Comparison of ENCODE assay signal across 19 cellular contexts in genomic region chr7:129887865-129888264, GRCh38.
DNase-seq lines count a peak whose midpoint lies in the region; ATAC-seq and TF ChIP-seq lines count a peak whose summit lies in the region.
"Had no signal": no experiment of that assay in that cellular context is flagged by ENCODE, and none has a peak within 500 bp of the region (broad histone marks: within the 10 kb centered on the region; RNA-seq: fewer than 3 reads in every experiment).

No MANE protein-coding gene starts in this region.

- no peak overlapping the region for H2AFZ ChIP-seq in GM23338

- peaks cover 14% of the 10 kb centered on the region; the same call in 1 of the 2 replicates for H4K20me1 ChIP-seq in GM23338 (replicated peaks; ENCODE audit: insufficient read depth)

- H3K79me2 ChIP-seq in GM23338 (replicated peaks; ENCODE audit: insufficient read depth) = peaks cover 77% of the 10 kb centered on the region

- H3K4me3 ChIP-seq in GM23338 (no peak overlapping the region), psoas muscle (no peak overlapping the region)

- no peak overlapping the region for H3K4me2 ChIP-seq in GM23338

- TF ChIP-seq CTCF in GM23338 (conservative IDR thresholded peaks at IDR 0.05; ENCODE audit: low read depth in 2 of 2) = no peak
- no peak for TF ChIP-seq CTCF in psoas muscle (IDR thresholded peaks at IDR 0.05)

- H3K27me3 ChIP-seq in GM23338 (ENCODE audit: insufficient read depth) (no peaks in the 10 kb centered on the region), psoas muscle (ENCODE audit: insufficient read depth in 3 of 3, low read length in 2 of 3) (no peaks in the 10 kb centered on the region)

- 74 to 82% (median 78%) methylated on average over 1 of the region's 1 CpG for WGBS in psoas muscle, 3 donors

- no peaks in the 10 kb centered on the region; the same call in 1 of the 2 replicates for H3K36me3 ChIP-seq in GM23338 (ENCODE audit: insufficient read depth)
- H3K36me3 ChIP-seq in psoas muscle (ENCODE audit: insufficient read depth in 1 of 2, low read depth in 1 of 2) = peaks cover 0 to 10% of the 10 kb centered on the region in 2 donors

- peaks cover 19% of the 10 kb centered on the region for H3K4me1 Mint-ChIP-seq in GM23338

- peaks cover 6% of the 10 kb centered on the region; the same call in 2 of the 3 replicates for H3K36me3 Mint-ChIP-seq in GM23338 (ENCODE audit: low read depth)
- H3K36me3 Mint-ChIP-seq: IgD-negative memory B cell had no signal

- DNase-seq in GM23338 (ENCODE audit: low spot score) (no peak), SK-MEL-5 (ENCODE audit: low read depth, low spot score) (peak; percentile 58), foreskin melanocyte (peak; percentile 79), psoas muscle (no peak), DMS153 treated with DMSO at 0.1 percent for 48 hours (lab: John Stamatoyannopoulos, UW; ENCODE audit: unreplicated experiment) (no peak), GDM1 (lab: John Stamatoyannopoulos, UW) (no peak), NCI-H345 (lab: John Stamatoyannopoulos, UW) (no peak)
- DNase-seq: Calu3, DMS79 treated with DMSO at 0.1 percent for 48 hours, HCEC 1CT, Kasumi-1, MM.1S, NCI-H1105 treated with DMSO at 0.1 percent for 48 hours, NCI-H1694 treated with DMSO at 0.1 percent for 48 hours, NCI-H2107, NCI-H526 treated with DMSO at 0.1 percent for 48 hours, SIG-M5 had no signal

- H3K9me3 ChIP-seq in psoas muscle = no peaks in the 10 kb centered on the region

- ATAC-seq in GM23338 (no peak), psoas muscle (no peak)

- H3K4me1 ChIP-seq in GM23338 (ENCODE audit: insufficient read depth) (no peaks in the 10 kb centered on the region), psoas muscle (peaks cover 31% of the 10 kb centered on the region)

- H3K27ac Mint-ChIP-seq in GM23338 = peak overlapping the region; percentile 61; the same call in 1 of the 2 replicates

- in situ Hi-C loops in SK-MEL-5 (cut with HindIII; ENCODE audit: low pct_unique_long_range_greater_than_20kb, low sequenced_read_pairs) = no loop called here

- H3K27me3 Mint-ChIP-seq in GM23338 (ENCODE audit: insufficient read depth, low read depth, poor library complexity) = peaks cover 2% of the 10 kb centered on the region
- H3K27me3 Mint-ChIP-seq: IgD-negative memory B cell had no signal

- H3K27ac ChIP-seq in GM23338 (ENCODE audit: low read depth) (0 out of 2 replicates have a peak overlapping the region, but pooled peaks have one; percentile 28), psoas muscle (peak overlapping the region; percentile 6)
- H3K27ac ChIP-seq: HL-60 had no signal

- intact Hi-C loops in psoas muscle (cut with DNase I) = no loop called here

- no peaks in the 10 kb centered on the region for H3F3A ChIP-seq in GM23338 (replicated peaks; ENCODE audit: low read depth)

- H3K9me3 Mint-ChIP-seq in GM23338 = no peaks in the 10 kb centered on the region
- H3K9me3 Mint-ChIP-seq: IgD-negative memory B cell had no signal

- no peaks in the 10 kb centered on the region for H3K9me2 ChIP-seq in GM23338 (ENCODE audit: insufficient read depth)

- H3K4me3 Mint-ChIP-seq in GM23338 = no peak overlapping the region
- H3K4me3 Mint-ChIP-seq: IgD-negative memory B cell had no signal

TF ChIP-seq in GM23338, 12 proteins besides CTCF, POLR2A, EP300 and RAD21:
- no peak for TF ChIP-seq ZNF331 (CRISPR knock-in tag; IDR thresholded peaks at IDR 0.05; ENCODE audit: low read depth)
- no peak for TF ChIP-seq CREB1 (CRISPR knock-in tag; IDR thresholded peaks at IDR 0.05; ENCODE audit: low read depth)
- no peak for TF ChIP-seq REST (IDR thresholded peaks at IDR 0.05; ENCODE audit: unreplicated experiment)
- no peak for TF ChIP-seq EZH2phosphoT487 (IDR thresholded peaks at IDR 0.05; ENCODE audit: unreplicated experiment)
TF ChIP-seq in GM23338: peak in this region for 0.

Comparison
In these comparisons a context has a peak if more than half of its experiments do, and no peak if none do; other contexts are left out.
1. DNase-seq: peak in SK-MEL-5 (single experiment) and foreskin melanocyte (single experiment); none in GM23338 (single experiment), psoas muscle (0 of 2), DMS153 treated with DMSO at 0.1 percent for 48 hours (single experiment), GDM1 (single experiment) and NCI-H345 (single experiment).